Comparison of ENCODE assay signal across 8 cellular contexts in the genomic region with DNA sequence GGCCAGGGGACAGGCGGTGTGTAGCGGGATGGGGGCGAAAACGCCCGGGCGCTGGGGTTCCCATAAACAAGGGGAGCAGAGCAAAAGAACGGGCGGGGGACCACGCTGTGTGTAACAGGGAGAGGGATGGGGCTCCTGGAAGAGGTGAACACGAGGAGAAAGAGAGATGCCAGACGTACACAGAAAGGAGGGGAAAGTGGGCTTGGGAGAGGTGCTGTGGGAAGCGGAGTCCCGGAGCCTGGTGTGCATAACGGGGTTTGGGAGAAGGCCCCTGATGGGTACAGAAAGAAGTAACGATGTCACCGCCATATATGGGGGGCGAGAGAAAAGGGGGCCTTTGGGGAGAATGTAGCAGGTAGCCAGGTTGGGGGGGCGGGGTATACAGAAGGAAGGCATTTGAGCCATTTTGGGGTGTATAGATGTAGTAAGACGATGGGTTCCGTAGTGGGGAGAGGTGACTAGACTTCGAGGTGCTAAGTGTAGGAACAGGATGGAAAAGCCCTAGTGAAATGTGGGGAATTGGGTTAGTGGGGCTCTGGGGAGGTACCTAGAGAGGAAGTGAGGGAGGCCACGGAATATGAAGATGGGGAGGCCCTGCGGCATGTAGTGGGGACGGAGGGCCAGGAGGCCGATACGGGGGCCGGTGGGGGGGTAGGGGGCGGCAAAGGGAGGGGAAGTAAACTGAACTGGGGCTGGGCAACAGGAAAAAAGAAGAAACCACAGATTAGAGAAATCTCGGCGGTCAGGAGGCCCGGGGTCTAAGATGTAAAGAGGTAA. TPM values are rescaled to one million over a fixed set of nuclear protein-coding genes. Genes with fewer than 3 reads are reported as not detected.
DNase-seq lines count a peak whose midpoint lies in the region; ATAC-seq, FAIRE-seq and TF ChIP-seq lines count a peak whose summit lies in the region.

No MANE protein-coding gene starts in this region.

- H3K9me3 ChIP-seq in OCI-LY1 (ENCODE audit: low read length) (no peaks in the 10 kb centered on the region), breast epithelium (no peaks in the 10 kb centered on the region), HepG2 (ENCODE audit: low read length) (no peaks in the 10 kb centered on the region), subcutaneous abdominal adipose tissue (ENCODE audit: control insufficient read depth in 5 of 5, low read length in 5 of 5) (no peaks in the 10 kb centered on the region)

- 0 out of 2 replicates have a peak, but pooled peaks cover 3% of the 10 kb centered on the region for H3F3A ChIP-seq in OCI-LY1 (ENCODE audit: insufficient read depth, low read length)

- CTCF ChIA-PET in HepG2 (lab: Yijun Ruan, JAX; ENCODE audit: low intra/inter-chr PET ratio, low total read pairs), result no interaction called here

- POLR2A ChIA-PET in HepG2 (lab: Yijun Ruan, JAX), result interaction anchor here (0.6 to 1.9 kb wide), 7 partner anchors 8 to 165 kb away, joined by 3 to 19 read pairs (median 8); a partner anchor contains a TSS

- peaks cover 3% of the 10 kb centered on the region for H3K9me3 Mint-ChIP-seq in activated T-cell treated with anti-CD3 and anti-CD28 coated beads, Interleukin-2, amount 50 U/mL, for 4 hours

- WGBS in HepG2 (ENCODE audit: low lambda C conversion rate), result under 1% methylated on average over 31 of the region's 31 CpGs

- TF ChIP-seq EP300 in HepG2 (IDR thresholded peaks at IDR 0.05; ENCODE audit: low read depth in 2 of 2, low read length in 2 of 2), result no peak
- no peak for TF ChIP-seq EP300 in HepG2 (CRISPR knock-in tag; IDR thresholded peaks at IDR 0.05; ENCODE audit: borderline replicate concordance)

- TF ChIP-seq CTCF in OCI-LY1 (IDR thresholded peaks at IDR 0.05; ENCODE audit: low read length) (no peak), breast epithelium (IDR thresholded peaks at IDR 0.05) (no peak), HepG2 (CRISPR knock-in tag; IDR thresholded peaks at IDR 0.05) (no peak)

- H3K27me3 ChIP-seq in OCI-LY1 (ENCODE audit: insufficient read depth, low read length), result no peaks in the 10 kb centered on the region
- H3K27me3 ChIP-seq in breast epithelium, result no peaks in the 10 kb centered on the region
- H3K27me3 ChIP-seq in HepG2 (ENCODE audit: control insufficient read depth in 1 of 2, insufficient read depth in 2 of 2, low read length in 2 of 2), result no peaks in the 10 kb centered on the region; a peak in 1 of 5 replicates
- no peaks in the 10 kb centered on the region for H3K27me3 ChIP-seq in subcutaneous abdominal adipose tissue (ENCODE audit: control insufficient read depth in 5 of 5, insufficient read depth in 4 of 5, low read length in 5 of 5)

- intact Hi-C loops in breast epithelium (cut with DNase I; ENCODE audit: low total_unique reads) (no loop called here), HepG2 (cut with micrococcal nuclease; ENCODE audit: unreplicated experiment) (no loop called here)

- H3K4me1 Mint-ChIP-seq in activated T-cell treated with anti-CD3 and anti-CD28 coated beads, Interleukin-2, amount 50 U/mL, for 4 hours (ENCODE audit: low read depth), result peaks cover 52% of the 10 kb centered on the region

- H3K4me1 ChIP-seq in OCI-LY1 (ENCODE audit: insufficient read depth, low read length, severe bottlenecking) (peaks cover 54% of the 10 kb centered on the region), breast epithelium (peaks cover 11 to 13% of the 10 kb centered on the region in 2 donors), HepG2 (ENCODE audit: insufficient read depth, low read length) (peaks cover 55% of the 10 kb centered on the region), subcutaneous abdominal adipose tissue (ENCODE audit: control insufficient read depth in 5 of 5, insufficient read depth in 5 of 5, low read length in 5 of 5) (peaks cover 9 to 76% (median 70%) of the 10 kb centered on the region in 5 donors)

- H3K36me3 ChIP-seq in OCI-LY1 (ENCODE audit: insufficient read depth, low read length), result peaks cover 26% of the 10 kb centered on the region
- no peaks in the 10 kb centered on the region for H3K36me3 ChIP-seq in breast epithelium
- H3K36me3 ChIP-seq in HepG2 (replicated peaks in 1 of 2; ENCODE audit: control insufficient read depth in 1 of 2, insufficient read depth in 2 of 2, low read length in 2 of 2), result peaks cover 0 to 10% of the 10 kb centered on the region in 2 experiments; a peak in 2 of 5 replicates
- peaks cover 0 to 14% (median 11%) of the 10 kb centered on the region in 5 donors for H3K36me3 ChIP-seq in subcutaneous abdominal adipose tissue (ENCODE audit: control insufficient read depth in 5 of 5, insufficient read depth in 5 of 5, low read length in 5 of 5)

- FAIRE-seq in HepG2 (lab: Jason Lieb, UNC), result no peak

- TF ChIP-seq POLR2A in breast epithelium (IDR thresholded peaks at IDR 0.05) (no peak), HepG2 (IDR thresholded peaks at IDR 0.05; ENCODE audit: insufficient read depth in 1 of 2, low read depth in 2 of 2, low read length in 2 of 2) (no peak; a peak in 1 of 4 replicates)

- H3K27ac ChIP-seq in OCI-LY1 (ENCODE audit: low read depth, low read length, poor library complexity, severe bottlenecking), result peak overlapping the region; percentile 94
- H3K27ac ChIP-seq in breast epithelium, result peak overlapping the region; percentile 94 to 98
- peak overlapping the region; percentile 79 for H3K27ac ChIP-seq in HepG2 (ENCODE audit: extremely low read length, insufficient read depth, low read length)
- peak overlapping the region; percentile 64 for H3K27ac ChIP-seq in subcutaneous abdominal adipose tissue (ENCODE audit: low read depth, low read length)

- no peak overlapping the region for H2AFZ ChIP-seq in OCI-LY1 (ENCODE audit: low read length)
- no peak overlapping the region for H2AFZ ChIP-seq in HepG2 (ENCODE audit: low read length)

- DNase-seq in activated T-cell treated with anti-CD3 and anti-CD28 coated beads, Interleukin-2, amount 50 U/mL, for 4 hours, result no peak
- DNase-seq in activated T-cell treated with anti-CD3 and anti-CD28 coated beads for 4 hours, result no peak
- no peak for DNase-seq in breast epithelium (ENCODE audit: low spot score in 2 of 2)
- no peak for DNase-seq in HepG2 (ENCODE audit: low spot score)
- no peak for DNase-seq in NCI-H2029 (lab: John Stamatoyannopoulos, UW)
- DNase-seq in NCI-H1694 (lab: John Stamatoyannopoulos, UW), result no peak

- peak overlapping the region; percentile 89 for H3K4me3 ChIP-seq in OCI-LY1 (ENCODE audit: low read depth, low read length, poor library complexity, severe bottlenecking)
- peak overlapping the region; percentile 90 to 99 (median 93) for H3K4me3 ChIP-seq in breast epithelium
- H3K4me3 ChIP-seq in HepG2 (replicated peaks in 1 of 3; ENCODE audit: insufficient read depth in 1 of 3, low read depth in 2 of 3, low read length in 3 of 3), result peak overlapping the region; percentile 92 to 96 (median 92)
- peak overlapping the region; percentile 71 to 89 (median 81) for H3K4me3 ChIP-seq in subcutaneous abdominal adipose tissue (ENCODE audit: low read depth in 1 of 5, low read length in 5 of 5)

- H3K4me2 ChIP-seq in OCI-LY1 (ENCODE audit: low read length) (peak overlapping the region; percentile 87), HepG2 (ENCODE audit: low read depth, low read length) (peak overlapping the region; percentile 96)

- no TSS peak for BruUV-seq in HepG2 (replicated peaks; lab: Mats Ljungman, UMichigan)

- no peaks in the 10 kb centered on the region for H3K27me3 Mint-ChIP-seq in activated T-cell treated with anti-CD3 and anti-CD28 coated beads, Interleukin-2, amount 50 U/mL, for 4 hours (ENCODE audit: low read depth)

- peak overlapping the region; percentile 96 for H3K9ac ChIP-seq in OCI-LY1 (ENCODE audit: low read length)
- H3K9ac ChIP-seq in HepG2 (ENCODE audit: insufficient read depth, low read depth, low read length), result peak overlapping the region; percentile 84
- H3K9ac ChIP-seq in subcutaneous abdominal adipose tissue (ENCODE audit: low read length in 5 of 5), result peak overlapping the region; percentile 48 to 89 (median 76)

- in situ Hi-C loops in HepG2 (cut with HindIII; ENCODE audit: extremely low pct_ligation_motif_present, low pct_unique_long_range_greater_than_20kb), result no loop called here

- TF ChIP-seq RAD21 in HepG2 (CRISPR knock-in tag; IDR thresholded peaks at IDR 0.05), result no peak

- peaks cover 20% of the 10 kb centered on the region for H3K36me3 Mint-ChIP-seq in activated T-cell treated with anti-CD3 and anti-CD28 coated beads, Interleukin-2, amount 50 U/mL, for 4 hours (ENCODE audit: insufficient read depth)

- no peaks in the 10 kb centered on the region for H3K9me2 ChIP-seq in OCI-LY1 (ENCODE audit: low read depth, low read length)

- H3K4me3 Mint-ChIP-seq in activated T-cell treated with anti-CD3 and anti-CD28 coated beads, Interleukin-2, amount 50 U/mL, for 4 hours, result peak overlapping the region; percentile 96

- H3K79me2 ChIP-seq in OCI-LY1 (ENCODE audit: insufficient read depth, low read length) (peaks cover 10% of the 10 kb centered on the region), HepG2 (ENCODE audit: insufficient read depth, low read length) (peaks cover 42% of the 10 kb centered on the region)

- ATAC-seq in activated T-cell treated with anti-CD3 and anti-CD28 coated beads, Interleukin-2, amount 50 U/mL, for 4 hours, result peak in 1 of 2 donors; percentile 1
- ATAC-seq in HepG2, result peak; percentile 7

- H4K20me1 ChIP-seq in OCI-LY1 (ENCODE audit: insufficient read depth, low read length) (no peaks in the 10 kb centered on the region), HepG2 (ENCODE audit: insufficient read depth, low read length) (no peaks in the 10 kb centered on the region)

RNA-seq across cellular contexts. Expression of a gene that starts 0.8 kb away (rescaled TPM):
- 10 to 100 TPM; 27.1 to 31.5 (median 28.5) TPM for total RNA-seq in activated T-cell treated with anti-CD3 and anti-CD28 coated beads, Interleukin-2, amount 50 U/mL, for 4 hours
- total RNA-seq in breast epithelium (10 to 100 TPM; 21.0 to 24.3 (median 22.4) TPM), HepG2 (2016; rRNA removed; fragmentation: Illumina TruSeq; extraction: Trizol) (3.0 and 4.4 TPM in 2 replicates)
- total RNA-seq in HepG2 (2016; cell fraction: cytosol; rRNA removed; fragmentation: Illumina TruSeq; extraction: Trizol; ENCODE audit: low read depth), result 4.9 and 7.2 TPM in 2 replicates
- 1.4 and 3.8 TPM in 2 replicates for total RNA-seq in HepG2 (2016; cell fraction: insoluble cytoplasmic fraction; rRNA removed; fragmentation: Illumina TruSeq; extraction: Trizol)
- total RNA-seq in HepG2 (2016; cell fraction: membrane; rRNA removed; fragmentation: Illumina TruSeq; extraction: Trizol), result 6.2 and 8.6 TPM in 2 replicates
- 3.4 and 4.3 TPM in 2 replicates for total RNA-seq in HepG2 (2016; cell fraction: nucleus; rRNA removed; fragmentation: Illumina TruSeq; extraction: Trizol)
- polyA plus RNA-seq in HepG2 (2011; rRNA removed), result 6.0 and 7.0 TPM in 2 replicates
- 4.7 and 7.3 TPM in 2 replicates for polyA plus RNA-seq in HepG2 (2011; cell fraction: cytosol; rRNA removed)
- polyA plus RNA-seq in HepG2 (2011; cell fraction: nucleus; rRNA removed), result 27.6 and 35.1 TPM in 2 replicates
- polyA plus RNA-seq in HepG2 (2012), result 18.9 and 26.2 TPM in 2 replicates
- polyA plus RNA-seq in HepG2 (2016; cell fraction: cytosol; fragmentation: Illumina TruSeq; extraction: Trizol; ENCODE audit: low read depth), result 32.0 and 36.6 TPM in 2 replicates
- polyA plus RNA-seq in HepG2 (2016; cell fraction: insoluble cytoplasmic fraction; fragmentation: Illumina TruSeq; extraction: Trizol; ENCODE audit: low read depth), result 11.3 and 16.8 TPM in 2 replicates
- polyA plus RNA-seq in HepG2 (2016; cell fraction: membrane; fragmentation: Illumina TruSeq; extraction: Trizol; ENCODE audit: low read depth), result 30.4 and 35.3 TPM in 2 replicates
- 20.0 and 25.7 TPM in 2 replicates for polyA plus RNA-seq in HepG2 (2016; cell fraction: nucleus; fragmentation: Illumina TruSeq; extraction: Trizol; ENCODE audit: insufficient read depth, low read depth)
- 7.9 and 9.8 TPM in 2 replicates for polyA minus RNA-seq in HepG2 (2011; rRNA and poly(A)+ RNA removed; ENCODE audit: low replicate concordance)
- 8.1 and 9.1 TPM in 2 replicates for polyA minus RNA-seq in HepG2 (2011; cell fraction: cytosol; rRNA and poly(A)+ RNA removed)
- polyA minus RNA-seq in HepG2 (2011; cell fraction: nucleus; rRNA and poly(A)+ RNA removed), result 7.1 and 8.8 TPM in 2 replicates

RNA-seq across cellular contexts. Expression of a gene that starts 1.9 kb away (rescaled TPM):
- total RNA-seq in activated T-cell treated with anti-CD3 and anti-CD28 coated beads, Interleukin-2, amount 50 U/mL, for 4 hours, result 10 to 100 TPM; 46.2 to 54.1 (median 52.7) TPM
- total RNA-seq in breast epithelium (10 to 100 TPM; 10.7 to 16.8 (median 16.7) TPM), HepG2 (2016; rRNA removed; fragmentation: Illumina TruSeq; extraction: Trizol) (18.4 and 19.6 TPM in 2 replicates)
- total RNA-seq in HepG2 (2016; cell fraction: cytosol; rRNA removed; fragmentation: Illumina TruSeq; extraction: Trizol; ENCODE audit: low read depth), result 34.0 and 35.7 TPM in 2 replicates
- total RNA-seq in HepG2 (2016; cell fraction: insoluble cytoplasmic fraction; rRNA removed; fragmentation: Illumina TruSeq; extraction: Trizol), result 17.7 and 20.9 TPM in 2 replicates
- 38.4 and 42.1 TPM in 2 replicates for total RNA-seq in HepG2 (2016; cell fraction: membrane; rRNA removed; fragmentation: Illumina TruSeq; extraction: Trizol)
- 10.8 and 12.4 TPM in 2 replicates for total RNA-seq in HepG2 (2016; cell fraction: nucleus; rRNA removed; fragmentation: Illumina TruSeq; extraction: Trizol)
- polyA plus RNA-seq in HepG2 (2011; rRNA removed), result 49.5 and 52.6 TPM in 2 replicates
- polyA plus RNA-seq in HepG2 (2011; cell fraction: cytosol; rRNA removed), result 38.8 and 63.7 TPM in 2 replicates
- polyA plus RNA-seq in HepG2 (2011; cell fraction: nucleus; rRNA removed), result 31.7 and 33.0 TPM in 2 replicates
- 36.3 and 55.4 TPM in 2 replicates for polyA plus RNA-seq in HepG2 (2012)
- 26.5 and 29.6 TPM in 2 replicates for polyA plus RNA-seq in HepG2 (2016; cell fraction: cytosol; fragmentation: Illumina TruSeq; extraction: Trizol; ENCODE audit: low read depth)
- polyA plus RNA-seq in HepG2 (2016; cell fraction: insoluble cytoplasmic fraction; fragmentation: Illumina TruSeq; extraction: Trizol; ENCODE audit: low read depth), result 17.0 and 19.4 TPM in 2 replicates
- polyA plus RNA-seq in HepG2 (2016; cell fraction: membrane; fragmentation: Illumina TruSeq; extraction: Trizol; ENCODE audit: low read depth), result 31.3 and 37.7 TPM in 2 replicates
- polyA plus RNA-seq in HepG2 (2016; cell fraction: nucleus; fragmentation: Illumina TruSeq; extraction: Trizol; ENCODE audit: insufficient read depth, low read depth), result 21.8 and 23.7 TPM in 2 replicates
- 18.8 and 71.6 TPM in 2 replicates for polyA minus RNA-seq in HepG2 (2011; rRNA and poly(A)+ RNA removed; ENCODE audit: low replicate concordance)
- polyA minus RNA-seq in HepG2 (2011; cell fraction: cytosol; rRNA and poly(A)+ RNA removed), result 32.7 and 49.8 TPM in 2 replicates
- polyA minus RNA-seq in HepG2 (2011; cell fraction: nucleus; rRNA and poly(A)+ RNA removed), result 8.4 and 9.6 TPM in 2 replicates

RNA-seq across cellular contexts. Expression of a gene that starts 6.4 kb away (rescaled TPM):
- total RNA-seq in activated T-cell treated with anti-CD3 and anti-CD28 coated beads, Interleukin-2, amount 50 U/mL, for 4 hours, result 1 to 10 TPM; 3.9 to 7.8 (median 4.8) TPM
- total RNA-seq in breast epithelium (10 to 100 TPM in 2 of 3 donors, 1 to 10 TPM in 1; 7.9 to 10.5 (median 10.2) TPM), HepG2 (2016; rRNA removed; fragmentation: Illumina TruSeq; extraction: Trizol) (7.0 and 8.8 TPM in 2 replicates)
- 10.8 and 12.3 TPM in 2 replicates for total RNA-seq in HepG2 (2016; cell fraction: cytosol; rRNA removed; fragmentation: Illumina TruSeq; extraction: Trizol; ENCODE audit: low read depth)
- total RNA-seq in HepG2 (2016; cell fraction: insoluble cytoplasmic fraction; rRNA removed; fragmentation: Illumina TruSeq; extraction: Trizol), result 4.5 and 9.6 TPM in 2 replicates
- total RNA-seq in HepG2 (2016; cell fraction: membrane; rRNA removed; fragmentation: Illumina TruSeq; extraction: Trizol), result 15.2 and 19.5 TPM in 2 replicates
- total RNA-seq in HepG2 (2016; cell fraction: nucleus; rRNA removed; fragmentation: Illumina TruSeq; extraction: Trizol), result 4.3 and 4.4 TPM in 2 replicates
- 4.7 and 6.2 TPM in 2 replicates for polyA plus RNA-seq in HepG2 (2011; rRNA removed)
- 3.2 and 6.1 TPM in 2 replicates for polyA plus RNA-seq in HepG2 (2011; cell fraction: cytosol; rRNA removed)
- polyA plus RNA-seq in HepG2 (2011; cell fraction: nucleus; rRNA removed), result 12.9 and 13.3 TPM in 2 replicates
- polyA plus RNA-seq in HepG2 (2012), result 4.6 and 4.9 TPM in 2 replicates
- polyA plus RNA-seq in HepG2 (2016; cell fraction: cytosol; fragmentation: Illumina TruSeq; extraction: Trizol; ENCODE audit: low read depth), result 17.8 and 22.3 TPM in 2 replicates
- 10.6 and 16.4 TPM in 2 replicates for polyA plus RNA-seq in HepG2 (2016; cell fraction: insoluble cytoplasmic fraction; fragmentation: Illumina TruSeq; extraction: Trizol; ENCODE audit: low read depth)
- polyA plus RNA-seq in HepG2 (2016; cell fraction: membrane; fragmentation: Illumina TruSeq; extraction: Trizol; ENCODE audit: low read depth), result 23.8 and 25.2 TPM in 2 replicates
- 20.2 and 22.7 TPM in 2 replicates for polyA plus RNA-seq in HepG2 (2016; cell fraction: nucleus; fragmentation: Illumina TruSeq; extraction: Trizol; ENCODE audit: insufficient read depth, low read depth)
- 4.4 and 6.2 TPM in 2 replicates for polyA minus RNA-seq in HepG2 (2011; rRNA and poly(A)+ RNA removed; ENCODE audit: low replicate concordance)
- polyA minus RNA-seq in HepG2 (2011; cell fraction: cytosol; rRNA and poly(A)+ RNA removed), result 1.8 and 3.4 TPM in 2 replicates
- 2.2 and 3.9 TPM in 2 replicates for polyA minus RNA-seq in HepG2 (2011; cell fraction: nucleus; rRNA and poly(A)+ RNA removed)

RNA-seq across cellular contexts. Expression of a gene that starts 13.3 kb away (rescaled TPM):
- 100 to 1,000 TPM; 467 to 532 (median 476) TPM for total RNA-seq in activated T-cell treated with anti-CD3 and anti-CD28 coated beads, Interleukin-2, amount 50 U/mL, for 4 hours
- total RNA-seq in breast epithelium (10 to 100 TPM; 82.5 to 93.4 (median 85.3) TPM), HepG2 (2016; rRNA removed; fragmentation: Illumina TruSeq; extraction: Trizol) (124 and 127 TPM in 2 replicates)
- 22.0 and 23.9 TPM in 2 replicates for total RNA-seq in HepG2 (2016; cell fraction: cytosol; rRNA removed; fragmentation: Illumina TruSeq; extraction: Trizol; ENCODE audit: low read depth)
- 117 and 129 TPM in 2 replicates for total RNA-seq in HepG2 (2016; cell fraction: insoluble cytoplasmic fraction; rRNA removed; fragmentation: Illumina TruSeq; extraction: Trizol)
- 34.1 and 39.9 TPM in 2 replicates for total RNA-seq in HepG2 (2016; cell fraction: membrane; rRNA removed; fragmentation: Illumina TruSeq; extraction: Trizol)
- total RNA-seq in HepG2 (2016; cell fraction: nucleus; rRNA removed; fragmentation: Illumina TruSeq; extraction: Trizol), result 67.4 and 78.0 TPM in 2 replicates
- 84.3 and 116 TPM in 2 replicates for polyA plus RNA-seq in HepG2 (2011; rRNA removed)
- 64.9 and 87.3 TPM in 2 replicates for polyA plus RNA-seq in HepG2 (2011; cell fraction: cytosol; rRNA removed)
- polyA plus RNA-seq in HepG2 (2011; cell fraction: nucleus; rRNA removed), result 388 and 484 TPM in 2 replicates
- polyA plus RNA-seq in HepG2 (2012), result 86.8 and 111 TPM in 2 replicates
- 10.3 TPM in 2 replicates for polyA plus RNA-seq in HepG2 (2016; cell fraction: cytosol; fragmentation: Illumina TruSeq; extraction: Trizol; ENCODE audit: low read depth)
- 146 and 162 TPM in 2 replicates for polyA plus RNA-seq in HepG2 (2016; cell fraction: insoluble cytoplasmic fraction; fragmentation: Illumina TruSeq; extraction: Trizol; ENCODE audit: low read depth)
- 21.2 and 21.5 TPM in 2 replicates for polyA plus RNA-seq in HepG2 (2016; cell fraction: membrane; fragmentation: Illumina TruSeq; extraction: Trizol; ENCODE audit: low read depth)
- 178 and 182 TPM in 2 replicates for polyA plus RNA-seq in HepG2 (2016; cell fraction: nucleus; fragmentation: Illumina TruSeq; extraction: Trizol; ENCODE audit: insufficient read depth, low read depth)
- 124 and 144 TPM in 2 replicates for polyA minus RNA-seq in HepG2 (2011; rRNA and poly(A)+ RNA removed; ENCODE audit: low replicate concordance)
- polyA minus RNA-seq in HepG2 (2011; cell fraction: cytosol; rRNA and poly(A)+ RNA removed), result 41.7 and 55.9 TPM in 2 replicates
- 60.4 and 76.0 TPM in 2 replicates for polyA minus RNA-seq in HepG2 (2011; cell fraction: nucleus; rRNA and poly(A)+ RNA removed)

RNA-seq across cellular contexts. Expression of a gene that starts 17.2 kb away (rescaled TPM):
- 1 to 10 TPM; 3.3 to 3.4 (median 3.4) TPM for total RNA-seq in activated T-cell treated with anti-CD3 and anti-CD28 coated beads, Interleukin-2, amount 50 U/mL, for 4 hours
- total RNA-seq in breast epithelium (1 to 10 TPM; 2.6 to 6.7 (median 4.9) TPM), HepG2 (2016; rRNA removed; fragmentation: Illumina TruSeq; extraction: Trizol) (4.0 and 4.2 TPM in 2 replicates)
- 1.1 and 1.3 TPM in 2 replicates for total RNA-seq in HepG2 (2016; cell fraction: cytosol; rRNA removed; fragmentation: Illumina TruSeq; extraction: Trizol; ENCODE audit: low read depth)
- total RNA-seq in HepG2 (2016; cell fraction: insoluble cytoplasmic fraction; rRNA removed; fragmentation: Illumina TruSeq; extraction: Trizol), result 3.2 and 4.6 TPM in 2 replicates
- 3.3 and 3.7 TPM in 2 replicates for total RNA-seq in HepG2 (2016; cell fraction: membrane; rRNA removed; fragmentation: Illumina TruSeq; extraction: Trizol)
- total RNA-seq in HepG2 (2016; cell fraction: nucleus; rRNA removed; fragmentation: Illumina TruSeq; extraction: Trizol), result 1.9 and 2.1 TPM in 2 replicates
- 4.1 and 5.1 TPM in 2 replicates for polyA plus RNA-seq in HepG2 (2011; rRNA removed)
- 2.9 and 3.0 TPM in 2 replicates for polyA plus RNA-seq in HepG2 (2011; cell fraction: cytosol; rRNA removed)
- polyA plus RNA-seq in HepG2 (2011; cell fraction: nucleus; rRNA removed), result 9.8 and 12.0 TPM in 2 replicates
- polyA plus RNA-seq in HepG2 (2012), result 4.6 and 5.3 TPM in 2 replicates
- polyA plus RNA-seq in HepG2 (2016; cell fraction: cytosol; fragmentation: Illumina TruSeq; extraction: Trizol; ENCODE audit: low read depth), result 1.1 and 1.2 TPM in 2 replicates
- polyA plus RNA-seq in HepG2 (2016; cell fraction: insoluble cytoplasmic fraction; fragmentation: Illumina TruSeq; extraction: Trizol; ENCODE audit: low read depth), result 4.7 and 4.8 TPM in 2 replicates
- 1.6 and 1.9 TPM in 2 replicates for polyA plus RNA-seq in HepG2 (2016; cell fraction: membrane; fragmentation: Illumina TruSeq; extraction: Trizol; ENCODE audit: low read depth)
- 4.1 and 5.8 TPM in 2 replicates for polyA plus RNA-seq in HepG2 (2016; cell fraction: nucleus; fragmentation: Illumina TruSeq; extraction: Trizol; ENCODE audit: insufficient read depth, low read depth)
- 2.9 and 8.2 TPM in 2 replicates for polyA minus RNA-seq in HepG2 (2011; rRNA and poly(A)+ RNA removed; ENCODE audit: low replicate concordance)
- 1.7 and 2.9 TPM in 2 replicates for polyA minus RNA-seq in HepG2 (2011; cell fraction: cytosol; rRNA and poly(A)+ RNA removed)
- 4.8 and 5.4 TPM in 2 replicates for polyA minus RNA-seq in HepG2 (2011; cell fraction: nucleus; rRNA and poly(A)+ RNA removed)
